ENCODE assay signal across 26 cellular contexts in the genomic region with DNA sequence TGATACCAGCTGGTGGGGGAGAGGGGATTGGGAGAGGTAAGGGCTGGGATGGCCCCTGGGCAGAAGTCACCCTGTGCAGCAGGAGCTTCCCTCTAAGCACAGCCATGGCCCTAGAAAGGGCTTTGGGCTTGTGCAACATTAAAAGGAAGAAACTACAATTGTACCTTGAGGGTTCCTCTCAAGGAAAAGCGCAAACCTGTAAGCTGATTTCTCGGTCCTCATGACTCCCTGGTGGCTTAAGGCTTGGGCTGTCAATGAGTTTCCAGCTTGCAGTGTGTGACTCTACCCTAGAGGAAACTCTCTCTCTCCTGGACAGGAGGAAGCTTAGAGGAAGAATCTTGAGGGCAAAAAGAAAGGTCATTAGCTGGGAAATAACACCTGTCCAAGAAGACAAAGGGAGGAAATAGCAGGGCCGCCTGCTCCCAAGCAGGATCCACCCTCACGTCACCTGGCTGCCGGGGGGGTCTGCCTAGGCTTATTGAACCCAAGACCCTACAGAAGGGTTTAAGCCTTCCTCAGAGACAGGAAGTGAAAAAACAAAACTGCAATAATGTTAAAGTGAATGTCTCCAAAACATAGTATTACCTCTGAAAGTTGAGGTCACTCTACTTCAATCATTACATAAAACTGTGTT.
DNase-seq lines count a peak whose midpoint lies in the region; ATAC-seq, FAIRE-seq and TF ChIP-seq lines count a peak whose summit lies in the region.
"Had no signal": no experiment of that assay in that cellular context is flagged by ENCODE, and none has a peak within 500 bp of the region (broad histone marks: within the 10 kb centered on the region; RNA-seq: fewer than 3 reads in every experiment).

No MANE protein-coding gene starts in this region.

- no peaks in the 10 kb centered on the region for H3K9me3 ChIP-seq in keratinocyte (ENCODE audit: control insufficient read depth, low read depth, low read length)
- H3K9me3 ChIP-seq: gastroesophageal sphincter, Peyer's patch had no signal

- no peak overlapping the region for H2AFZ ChIP-seq in keratinocyte (ENCODE audit: control insufficient read depth, low read length)

- H3K27ac Mint-ChIP-seq in nephron progenitor cell: peak overlapping the region; percentile 78
- no peak overlapping the region for H3K27ac Mint-ChIP-seq in T-cell
- H3K27ac Mint-ChIP-seq: activated naive CD4-positive, alpha-beta T cell treated with anti-CD3 and anti-CD28 coated beads, Interleukin-2, amount 10 ng/mL, durations not matched to agents 7 days and 5 days; activated T-helper 17 cell treated with anti-CD3 and anti-CD28 coated beads, Interleukin-2, amount 50 U/mL, for 72 hours; CD14-positive monocyte; IgD-negative memory B cell; naive B cell; T-helper 2 cell treated with Interferon-gamma antibody and Interleukin-4, amounts not matched to agents 5 μg/mL and 100 μg/mL, for 36 hours had no signal

- peaks cover 73% of the 10 kb centered on the region for H3K4me1 Mint-ChIP-seq in nephron progenitor cell
- H3K4me1 Mint-ChIP-seq in T-cell: no peaks in the 10 kb centered on the region
- H3K4me1 Mint-ChIP-seq: activated naive CD4-positive, alpha-beta T cell treated with anti-CD3 and anti-CD28 coated beads, Interleukin-2, amount 10 ng/mL, durations not matched to agents 7 days and 5 days; activated T-helper 17 cell treated with anti-CD3 and anti-CD28 coated beads, Interleukin-2, amount 50 U/mL, for 72 hours; CD14-positive monocyte; IgD-negative memory B cell; naive B cell had no signal

- H3K27me3 Mint-ChIP-seq in nephron progenitor cell (ENCODE audit: low read depth, poor library complexity): peaks cover 14% of the 10 kb centered on the region
- H3K27me3 Mint-ChIP-seq in T-cell: peaks cover 4 to 29% of the 10 kb centered on the region in 2 donors
- H3K27me3 Mint-ChIP-seq: activated naive CD4-positive, alpha-beta T cell treated with anti-CD3 and anti-CD28 coated beads, Interleukin-2, amount 10 ng/mL, durations not matched to agents 7 days and 5 days had no signal

- H3K36me3 Mint-ChIP-seq in nephron progenitor cell (ENCODE audit: low read depth) (no peaks in the 10 kb centered on the region), T-cell (no peaks in the 10 kb centered on the region)
- H3K36me3 Mint-ChIP-seq: activated naive CD4-positive, alpha-beta T cell treated with anti-CD3 and anti-CD28 coated beads, Interleukin-2, amount 10 ng/mL, durations not matched to agents 7 days and 5 days; CD14-positive monocyte; IgD-negative memory B cell; naive B cell had no signal

- H3K4me3 ChIP-seq in keratinocyte (ENCODE audit: control insufficient read depth in 2 of 3, extremely low read depth in 1 of 3, insufficient read depth in 2 of 3, low read depth in 1 of 3, low read length in 3 of 3) (no peak overlapping the region), urinary bladder (ENCODE audit: low read depth, low read length) (no peak overlapping the region)
- H3K4me3 ChIP-seq: gastroesophageal sphincter, Peyer's patch had no signal

- no peaks in the 10 kb centered on the region for H4K20me1 ChIP-seq in keratinocyte (ENCODE audit: control insufficient read depth, extremely low read depth, insufficient read depth, low read length)

- H3K27ac ChIP-seq in keratinocyte (ENCODE audit: control insufficient read depth, insufficient read depth, low read length): no peak overlapping the region
- H3K27ac ChIP-seq in urinary bladder (ENCODE audit: low read depth): peak overlapping the region; percentile 38
- H3K27ac ChIP-seq: brain microvascular endothelial cell, gastroesophageal sphincter, Peyer's patch had no signal

- peak; percentile 64 for FAIRE-seq in keratinocyte (lab: Jason Lieb, UNC)
- FAIRE-seq: urothelium cell line had no signal

- CTCF ChIA-PET in T-cell (lab: Charles Lee): no interaction called here

- no peak for TF ChIP-seq CTCF in keratinocyte (optimal IDR thresholded peaks at IDR 0.05 in 1 of 3, IDR thresholded peaks at IDR 0.05 in 1 of 3, conservative IDR thresholded peaks at IDR 0.05 in 1 of 3; ENCODE audit: extremely low read depth in 1 of 3, insufficient read depth in 2 of 3, low read length in 3 of 3)
- no peak for TF ChIP-seq CTCF in nephron progenitor cell (IDR thresholded peaks at IDR 0.05)

- DNase-seq in NCI-H748 (lab: John Stamatoyannopoulos, UW; ENCODE audit: unreplicated experiment): peak; percentile 17
- DNase-seq in NCI-H748 treated with DMSO at 0.1 percent for 48 hours (lab: John Stamatoyannopoulos, UW): no peak
- DNase-seq in keratinocyte (ENCODE audit: low read depth, low spot score): no peak
- no peak for DNase-seq in nephron progenitor cell
- DNase-seq in T-cell: no peak
- DNase-seq: activated naive CD4-positive, alpha-beta T cell treated with anti-CD3 and anti-CD28 coated beads, Interleukin-2, amount 10 ng/mL, durations not matched to agents 7 days and 5 days; amniotic stem cell; brain microvascular endothelial cell; cerebellar nuclear complex; DND-41; GF-D8; naive B cell; NCI-H1694 treated with DMSO at 0.1 percent for 48 hours; SHP77 treated with DMSO at 0.1 percent for 48 hours; stimulated activated naive CD4-positive, alpha-beta T cell had no signal

- no peaks in the 10 kb centered on the region for H3K27me3 ChIP-seq in keratinocyte (ENCODE audit: control insufficient read depth, extremely low read depth, insufficient read depth, low read length)
- H3K27me3 ChIP-seq: brain microvascular endothelial cell, gastroesophageal sphincter, Peyer's patch had no signal

- WGBS in urinary bladder: 77% methylated on average over 5 of the region's 5 CpGs

- no peak overlapping the region for H3K4me2 ChIP-seq in keratinocyte (ENCODE audit: control insufficient read depth, extremely low read depth, insufficient read depth, low read depth, low read length)

- no peak overlapping the region for H3K9ac ChIP-seq in keratinocyte (ENCODE audit: control insufficient read depth, extremely low read depth, insufficient read depth, low read length)

- peak overlapping the region; percentile 31 for H3K4me3 Mint-ChIP-seq in nephron progenitor cell
- H3K4me3 Mint-ChIP-seq in T-cell: no peak overlapping the region
- H3K4me3 Mint-ChIP-seq: activated naive CD4-positive, alpha-beta T cell treated with anti-CD3 and anti-CD28 coated beads, Interleukin-2, amount 10 ng/mL, durations not matched to agents 7 days and 5 days; activated T-helper 17 cell treated with anti-CD3 and anti-CD28 coated beads, Interleukin-2, amount 50 U/mL, for 72 hours; IgD-negative memory B cell; naive B cell; T-helper 2 cell treated with Interferon-gamma antibody and Interleukin-4, amounts not matched to agents 5 μg/mL and 100 μg/mL, for 36 hours had no signal

- no peaks in the 10 kb centered on the region for H3K9me3 Mint-ChIP-seq in nephron progenitor cell
- peaks cover 0 to 4% (median 0%) of the 10 kb centered on the region in 3 donors for H3K9me3 Mint-ChIP-seq in T-cell
- H3K9me3 Mint-ChIP-seq: activated naive CD4-positive, alpha-beta T cell treated with anti-CD3 and anti-CD28 coated beads, Interleukin-2, amount 10 ng/mL, durations not matched to agents 7 days and 5 days; activated T-helper 17 cell treated with anti-CD3 and anti-CD28 coated beads, Interleukin-2, amount 50 U/mL, for 72 hours; T-helper 2 cell treated with Interferon-gamma antibody and Interleukin-4, amounts not matched to agents 5 μg/mL and 100 μg/mL, for 36 hours had no signal

- ATAC-seq in HG02840 (IDR thresholded peaks at IDR 0.05; ENCODE audit: low FRiP score, unreplicated experiment) (no peak), GM21619 (IDR thresholded peaks at IDR 0.05; ENCODE audit: unreplicated experiment) (no peak), T-cell (replicated peaks in 1 of 4) (no peak)
- ATAC-seq: activated T-helper 17 cell treated with anti-CD3 and anti-CD28 coated beads, Interleukin-2, amount 50 U/mL, for 72 hours; gastroesophageal sphincter; left lobe of liver had no signal

- H3K36me3 ChIP-seq in keratinocyte (ENCODE audit: control insufficient read depth in 2 of 2, extremely low read depth in 1 of 2, insufficient read depth in 2 of 2, low read length in 2 of 2) (no peaks in the 10 kb centered on the region), urinary bladder (ENCODE audit: insufficient read depth) (no peaks in the 10 kb centered on the region)
- H3K36me3 ChIP-seq: brain microvascular endothelial cell, gastroesophageal sphincter, Peyer's patch had no signal

- POLR2A ChIA-PET in T-cell (lab: Charles Lee): no interaction called here

- no peaks in the 10 kb centered on the region for H3K79me2 ChIP-seq in keratinocyte (ENCODE audit: control insufficient read depth, insufficient read depth, low read length)

- H3K9me1 ChIP-seq in keratinocyte (ENCODE audit: control insufficient read depth, extremely low read depth, insufficient read depth, low read length): no peaks in the 10 kb centered on the region

- H3K4me1 ChIP-seq in keratinocyte (ENCODE audit: control insufficient read depth, extremely low read depth, insufficient read depth, low read length): peaks cover 31% of the 10 kb centered on the region
- H3K4me1 ChIP-seq in urinary bladder (ENCODE audit: insufficient read depth): no peaks in the 10 kb centered on the region
- H3K4me1 ChIP-seq: Peyer's patch had no signal

- dilution Hi-C loops in keratinocyte (cut with MboI; ENCODE audit: extremely low pct_ligation_motif_present, low sequenced_read_pairs): no loop called here
